Comparison of ENCODE assay signal across 19 cellular contexts in genomic region chr15:71325461-71325860, GRCh38.
DNase-seq lines count a peak whose midpoint lies in the region; ATAC-seq and TF ChIP-seq lines count a peak whose summit lies in the region.
"Had no signal": no experiment of that assay in that cellular context is flagged by ENCODE, and none has a peak within 500 bp of the region (broad histone marks: within the 10 kb centered on the region; RNA-seq: fewer than 3 reads in every experiment).

No MANE protein-coding gene starts in this region.

- H3K4me3 ChIP-seq in ACC112 (ENCODE audit: low read depth, low read length) (peak overlapping the region; percentile 11; the same call in 1 of the 2 replicates), ascending aorta (no peak overlapping the region), fibroblast of the aortic adventitia (ENCODE audit: low read depth, low read length) (no peak overlapping the region)
- H3K4me3 ChIP-seq: stomach had no signal

- H3K27ac ChIP-seq in ACC112 (ENCODE audit: low read depth, low read length) = peak overlapping the region; percentile 78
- peak overlapping the region; percentile 16 to 46 for H3K27ac ChIP-seq in ascending aorta
- H3K27ac ChIP-seq: stomach had no signal

- no peaks in the 10 kb centered on the region for H3K27me3 ChIP-seq in ACC112 (ENCODE audit: insufficient read depth, low read length)
- H3K27me3 ChIP-seq in ascending aorta = no peaks in the 10 kb centered on the region
- H3K27me3 ChIP-seq: stomach had no signal

- H3K4me3 Mint-ChIP-seq in HFFc6 = peak overlapping the region; percentile 10; the same call in 1 of the 2 replicates
- H3K4me3 Mint-ChIP-seq: activated naive CD4-positive, alpha-beta T cell treated with anti-CD3 and anti-CD28 coated beads, Interleukin-2, amount 10 ng/mL, durations not matched to agents 7 days and 5 days had no signal

- H3K36me3 Mint-ChIP-seq in HFFc6 (ENCODE audit: low read depth) = peaks cover 8% of the 10 kb centered on the region
- H3K36me3 Mint-ChIP-seq: activated naive CD4-positive, alpha-beta T cell treated with anti-CD3 and anti-CD28 coated beads, Interleukin-2, amount 10 ng/mL, durations not matched to agents 7 days and 5 days had no signal

- TF ChIP-seq CTCF in HFFc6 (IDR thresholded peaks at IDR 0.05) = no peak
- TF ChIP-seq CTCF in ascending aorta (IDR thresholded peaks at IDR 0.05) = no peak
- no peak for TF ChIP-seq CTCF in fibroblast of the aortic adventitia (IDR thresholded peaks at IDR 0.05; ENCODE audit: insufficient read depth, low read length)

- in situ Hi-C loops in G401 (cut with HindIII; ENCODE audit: low sequenced_read_pairs) = no loop called here

- ATAC-seq in HG03025 (IDR thresholded peaks at IDR 0.05; ENCODE audit: low FRiP score, unreplicated experiment) = no peak
- ATAC-seq: left lobe of liver, right cardiac atrium had no signal

- no peaks in the 10 kb centered on the region for H3K36me3 ChIP-seq in ACC112 (ENCODE audit: insufficient read depth, low read length)
- no peaks in the 10 kb centered on the region for H3K36me3 ChIP-seq in ascending aorta
- H3K36me3 ChIP-seq: stomach had no signal

- no peak overlapping the region for H2AFZ ChIP-seq in ACC112 (ENCODE audit: low read length, unreplicated experiment)

- intact Hi-C loops in ascending aorta (cut with DNase I) = loop anchor here (5.0 kb wide), 1 partner anchor 243 kb away; no protein-coding TSS in a partner anchor

- no peaks in the 10 kb centered on the region for H3K9me3 ChIP-seq in ascending aorta
- H3K9me3 ChIP-seq: stomach had no signal

- no peaks in the 10 kb centered on the region for H3K79me2 ChIP-seq in ACC112 (ENCODE audit: control insufficient read depth, insufficient read depth, low read length, unreplicated experiment)

- peaks cover 69% of the 10 kb centered on the region for H3K4me1 Mint-ChIP-seq in HFFc6 (ENCODE audit: low read depth)
- H3K4me1 Mint-ChIP-seq: activated naive CD4-positive, alpha-beta T cell treated with anti-CD3 and anti-CD28 coated beads, Interleukin-2, amount 10 ng/mL, durations not matched to agents 7 days and 5 days had no signal

- DNase-seq in HFFc6 (peak; percentile 60), ascending aorta (ENCODE audit: low spot score in 2 of 2) (no peak), fibroblast of the aortic adventitia (ENCODE audit: low read depth) (peak; percentile 38), G401 (ENCODE audit: low spot score) (no peak), anterior cingulate cortex (lab: John Stamatoyannopoulos, UW) (no peak), retina (no peak)
- DNase-seq: activated CD4-positive, alpha-beta T cell treated with anti-CD3 and anti-CD28 coated beads, Interleukin-2, amount 50 U/mL, for 48 hours; activated naive CD4-positive, alpha-beta T cell treated with anti-CD3 and anti-CD28 coated beads, Interleukin-2, amount 10 ng/mL, durations not matched to agents 7 days and 5 days; caudate nucleus; effector CD4-positive, alpha-beta T cell; foreskin melanocyte; H7; Karpas-422; NCI-H748 treated with DMSO at 0.1 percent for 48 hours; right cardiac atrium; stomach had no signal

- H3K9me3 Mint-ChIP-seq in HFFc6 = no peaks in the 10 kb centered on the region
- H3K9me3 Mint-ChIP-seq: activated naive CD4-positive, alpha-beta T cell treated with anti-CD3 and anti-CD28 coated beads, Interleukin-2, amount 10 ng/mL, durations not matched to agents 7 days and 5 days had no signal

- peak overlapping the region; percentile 75 for H3K27ac Mint-ChIP-seq in HFFc6
- H3K27ac Mint-ChIP-seq: activated naive CD4-positive, alpha-beta T cell treated with anti-CD3 and anti-CD28 coated beads, Interleukin-2, amount 10 ng/mL, durations not matched to agents 7 days and 5 days had no signal

- H3K27me3 Mint-ChIP-seq in HFFc6 (ENCODE audit: insufficient read depth) = no peaks in the 10 kb centered on the region; the same call in 1 of the 2 replicates

- H3K4me1 ChIP-seq in ACC112 (ENCODE audit: control insufficient read depth, insufficient read depth, low read length, unreplicated experiment) (peaks cover 30% of the 10 kb centered on the region), ascending aorta (peaks cover 5 to 46% of the 10 kb centered on the region in 2 donors)

Comparison
In these comparisons a context has a peak if more than half of its experiments do, and no peak if none do; other contexts are left out.
1. DNase-seq: peak in HFFc6 (single experiment) and fibroblast of the aortic adventitia (single experiment); none in ascending aorta (0 of 2), G401 (single experiment), anterior cingulate cortex (0 of 58) and retina (single experiment).